Comparison of ENCODE assay signal across 8 cellular contexts in genomic region chr22:41021655-41022454, GRCh38.
DNase-seq lines count a peak whose midpoint lies in the region; ATAC-seq and TF ChIP-seq lines count a peak whose summit lies in the region.

No MANE protein-coding gene starts in this region.

- H3K27ac ChIP-seq in ovary (peak overlapping the region; percentile 92 to 99), upper lobe of left lung (peak overlapping the region; percentile 99)

- peak overlapping the region; percentile 95 for H3K4me3 Mint-ChIP-seq in glutamatergic neuron (ENCODE audit: unreplicated experiment)

- peaks cover 3% of the 10 kb centered on the region for H3K4me1 ChIP-seq in BE2C
- no peaks in the 10 kb centered on the region for H3K4me1 ChIP-seq in ovary (ENCODE audit: insufficient read depth)
- H3K4me1 ChIP-seq in upper lobe of left lung = peaks cover 10 to 15% (median 12%) of the 10 kb centered on the region in 4 donors

- peak; percentile 70 for DNase-seq in BE2C
- peak in 65 of 76 experiments; percentile 7 to 82 (median 54) for DNase-seq in HUDEP-2 (lab: John Stamatoyannopoulos, UW; ENCODE audit: unreplicated experiment in 76 of 76)
- peak; percentile 51 for DNase-seq in activated naive CD4-positive, alpha-beta T cell treated with anti-CD3 and anti-CD28 coated beads, Interleukin-2, amount 50 U/mL, for 16 hours
- DNase-seq in glutamatergic neuron = peak; percentile 72
- peak; percentile 71 to 84 (median 73) for DNase-seq in ovary
- peak; percentile 71 to 96 for DNase-seq in upper lobe of left lung

- TF ChIP-seq EP300 in ovary (IDR thresholded peaks at IDR 0.05) = no peak
- no peak for TF ChIP-seq EP300 in upper lobe of left lung (IDR thresholded peaks at IDR 0.05)

- TF ChIP-seq POLR2A in Raji (IDR thresholded peaks at IDR 0.05; ENCODE audit: insufficient read depth, low read depth, low read length) (0 out of 2 replicates have a peak, but pooled peaks have one; percentile 2), ovary (IDR thresholded peaks at IDR 0.05) (no peak), upper lobe of left lung (IDR thresholded peaks at IDR 0.05) (peak in 3 of 4 donors; percentile 16 to 77 (median 35))

- intact Hi-C loops in ovary (cut with DNase I) = loop anchor here (2.0 to 10.0 kb wide), 4 partner anchors 69 to 73 kb away; partner anchors contain the start of genes EP300 (in 2 of the 4) and RBX1 (in 2 of the 4)

- TF ChIP-seq CTCF in BE2C (IDR thresholded peaks at IDR 0.05; ENCODE audit: low read depth, low read length) (no peak), glutamatergic neuron (IDR thresholded peaks at IDR 0.05; ENCODE audit: partially characterized antibody, unreplicated experiment) (no peak), ovary (IDR thresholded peaks at IDR 0.05) (peak in 1 of 3 donors; percentile 21), upper lobe of left lung (IDR thresholded peaks at IDR 0.05) (peak in 1 of 6 experiments; percentile 14)

- peaks cover 5% of the 10 kb centered on the region for H3K27me3 Mint-ChIP-seq in glutamatergic neuron (ENCODE audit: unreplicated experiment)

- H3K36me3 ChIP-seq in BE2C (no peaks in the 10 kb centered on the region), ovary (no peaks in the 10 kb centered on the region), upper lobe of left lung (no peaks in the 10 kb centered on the region)

- peaks cover 9% of the 10 kb centered on the region for H3K4me1 Mint-ChIP-seq in glutamatergic neuron (ENCODE audit: low read depth, unreplicated experiment)

- no peaks in the 10 kb centered on the region for H3K9me3 ChIP-seq in BE2C
- no peaks in the 10 kb centered on the region for H3K9me3 ChIP-seq in ovary
- H3K9me3 ChIP-seq in upper lobe of left lung = no peaks in the 10 kb centered on the region

- H3K27me3 ChIP-seq in BE2C = no peaks in the 10 kb centered on the region
- no peaks in the 10 kb centered on the region for H3K27me3 ChIP-seq in ovary
- no peaks in the 10 kb centered on the region for H3K27me3 ChIP-seq in upper lobe of left lung

- H3K4me3 ChIP-seq in BE2C (ENCODE audit: low read depth, low read length) = peak overlapping the region; percentile 71
- peak overlapping the region; percentile 70 for H3K4me3 ChIP-seq in ovary
- peak overlapping the region; percentile 60 to 82 (median 76) for H3K4me3 ChIP-seq in upper lobe of left lung

- H3K36me3 Mint-ChIP-seq in glutamatergic neuron (ENCODE audit: unreplicated experiment) = no peaks in the 10 kb centered on the region

- H3K27ac Mint-ChIP-seq in glutamatergic neuron (ENCODE audit: unreplicated experiment) = peak overlapping the region; percentile 99

- 0 to 1% (median 1%) methylated on average over 62 to 84 of the region's 84 CpGs for WGBS in ovary, 3 donors
- 0 to 2% methylated on average over 19 to 70 of the region's 84 CpGs for WGBS in upper lobe of left lung, 2 donors

- ATAC-seq in GM19035 (IDR thresholded peaks at IDR 0.05; ENCODE audit: unreplicated experiment) (peak; percentile 57), upper lobe of left lung (ENCODE audit: low FRiP score in 2 of 2) (peak; percentile 87 to 92)

- peaks cover 4% of the 10 kb centered on the region for H3K9me3 Mint-ChIP-seq in glutamatergic neuron (ENCODE audit: unreplicated experiment)

Comparison
In these comparisons a context has a peak if more than half of its experiments do, and no peak if none do; other contexts are left out.
1. Peak in every context shown above with its lines: DNase-seq, ATAC-seq, H3K4me3 ChIP-seq and H3K27ac ChIP-seq.